Comparison of ENCODE assay signal across 2 cellular contexts in genomic region chr12:71877335-71878121, GRCh38.
TF ChIP-seq lines count a peak whose summit lies in the region.

No MANE protein-coding gene starts in this region.

TF ChIP-seq in HepG2, 621 proteins besides CTCF, POLR2A, EP300 and RAD21:
- TF ChIP-seq ZSCAN5A (CRISPR knock-in tag; IDR thresholded peaks at IDR 0.05; ENCODE audit: borderline replicate concordance) (no peak), ATF7 (IDR thresholded peaks at IDR 0.05) (no peak), ATF7 (CRISPR knock-in tag; IDR thresholded peaks at IDR 0.05) (no peak), HOXD1 (CRISPR knock-in tag; IDR thresholded peaks at IDR 0.05) (no peak), KLF12 (CRISPR knock-in tag; IDR thresholded peaks at IDR 0.05; ENCODE audit: borderline replicate concordance) (no peak), IKZF4 (CRISPR knock-in tag; IDR thresholded peaks at IDR 0.05; ENCODE audit: borderline replicate concordance, low read depth, not compliant biosample characterization) (no peak), IRF9 (CRISPR knock-in tag; IDR thresholded peaks at IDR 0.05; ENCODE audit: borderline replicate concordance) (no peak), TAF1 (CRISPR knock-in tag; IDR thresholded peaks at IDR 0.05) (no peak), NR2F6 (IDR thresholded peaks at IDR 0.05) (peak; percentile 43; the same call in 1 of the 2 replicates), NR2F6 (CRISPR knock-in tag; IDR thresholded peaks at IDR 0.05) (no peak), TCF7 (IDR thresholded peaks at IDR 0.05; ENCODE audit: low read depth) (peak; percentile 40), RXRA (CRISPR knock-in tag; IDR thresholded peaks at IDR 0.05) (no peak), NKX3-1 (CRISPR knock-in tag; IDR thresholded peaks at IDR 0.05) (no peak)

TF ChIP-seq in K562, 482 proteins besides CTCF, POLR2A, EP300 and RAD21:
- no peak for TF ChIP-seq FIP1L1 (IDR thresholded peaks at IDR 0.05; ENCODE audit: low read depth, low read length, poor library complexity, severe bottlenecking)
- no peak for TF ChIP-seq MLLT1 (IDR thresholded peaks at IDR 0.05)
- peak; percentile 41; the same call in 1 of the 2 replicates for TF ChIP-seq NCOR1 (IDR thresholded peaks at IDR 0.05)
- TF ChIP-seq NR2C1 (IDR thresholded peaks at IDR 0.05), result peak; percentile 25; the same call in 1 of the 2 replicates
- 0 out of 2 replicates have a peak, but pooled peaks have one; percentile 30 for TF ChIP-seq NR2C1 (tag; IDR thresholded peaks at IDR 0.05)
- no peak for TF ChIP-seq NR3C1 (CRISPR knock-in tag; IDR thresholded peaks at IDR 0.05)
- no peak for TF ChIP-seq BACH1 (tag; IDR thresholded peaks at IDR 0.05)
- no peak for TF ChIP-seq FOXJ3 (CRISPR knock-in tag; IDR thresholded peaks at IDR 0.05)
- TF ChIP-seq ZNF592 (IDR thresholded peaks at IDR 0.05), result 0 out of 2 replicates have a peak, but pooled peaks have one; percentile 11
- peak; percentile 52; the same call in 1 of the 2 replicates for TF ChIP-seq ZNF512 (tag; IDR thresholded peaks at IDR 0.05)
- TF ChIP-seq LEF1 (IDR thresholded peaks at IDR 0.05), result peak; percentile 94
- TF ChIP-seq EP400 (IDR thresholded peaks at IDR 0.05), result 0 out of 2 replicates have a peak, but pooled peaks have one; percentile 12
- TF ChIP-seq DPF2 (IDR thresholded peaks at IDR 0.05), result peak; percentile 58; the same call in 1 of the 2 replicates
- TF ChIP-seq TCF3 (CRISPR knock-in tag; IDR thresholded peaks at IDR 0.05), result peak; percentile 70; the same call in 1 of the 2 replicates
- no peak for TF ChIP-seq ZNF277 (CRISPR knock-in tag; IDR thresholded peaks at IDR 0.05; ENCODE audit: borderline replicate concordance)
- TF ChIP-seq SMARCA4 (IDR thresholded peaks at IDR 0.05), result peak; percentile 40; the same call in 1 of the 2 replicates
- TF ChIP-seq ID3 (CRISPR knock-in tag; IDR thresholded peaks at IDR 0.05), result no peak
- TF ChIP-seq ID3 (tag; IDR thresholded peaks at IDR 0.05), result peak; percentile 83
- peak; percentile 68 for TF ChIP-seq TAL1 (IDR thresholded peaks at IDR 0.05)
- 0 out of 2 replicates have a peak, but pooled peaks have one; percentile 36 for TF ChIP-seq POLR2AphosphoS5 (IDR thresholded peaks at IDR 0.05; ENCODE audit: control insufficient read depth, insufficient read depth, low read depth, low read length)
- TF ChIP-seq NFRKB (IDR thresholded peaks at IDR 0.05; ENCODE audit: low read depth), result no peak
- TF ChIP-seq SFPQ (IDR thresholded peaks at IDR 0.05; ENCODE audit: low read depth, low read length), result no peak
- TF ChIP-seq THRAP3 (IDR thresholded peaks at IDR 0.05; ENCODE audit: borderline replicate concordance), result peak; percentile 83; the same call in 1 of the 2 replicates
- TF ChIP-seq RBFOX2 (IDR thresholded peaks at IDR 0.05; ENCODE audit: low read depth, low read length), result no peak
- peak; percentile 63 for TF ChIP-seq TEAD4 (IDR thresholded peaks at IDR 0.05; ENCODE audit: low read length)
- no peak for TF ChIP-seq TEAD4 (CRISPR knock-in tag; IDR thresholded peaks at IDR 0.05; ENCODE audit: borderline replicate concordance)
- TF ChIP-seq CBFA2T3 (IDR thresholded peaks at IDR 0.05), result peak; percentile 81
- TF ChIP-seq CBFA2T2 (conservative IDR thresholded peaks at IDR 0.05), result peak; percentile 63
- peak; percentile 58; the same call in 1 of the 2 replicates for TF ChIP-seq HMBOX1 (IDR thresholded peaks at IDR 0.05)
- TF ChIP-seq ZNF121 (CRISPR knock-in tag; conservative IDR thresholded peaks at IDR 0.05), result no peak
- TF ChIP-seq ARID1B (IDR thresholded peaks at IDR 0.05), result peak; percentile 77
- TF ChIP-seq JUNB (CRISPR knock-in tag; conservative IDR thresholded peaks at IDR 0.05), result no peak
- 0 out of 2 replicates have a peak, but pooled peaks have one; percentile 21 for TF ChIP-seq NFIC (IDR thresholded peaks at IDR 0.05)
